ENCODE assay signal across 25 cellular contexts in the genomic region with DNA sequence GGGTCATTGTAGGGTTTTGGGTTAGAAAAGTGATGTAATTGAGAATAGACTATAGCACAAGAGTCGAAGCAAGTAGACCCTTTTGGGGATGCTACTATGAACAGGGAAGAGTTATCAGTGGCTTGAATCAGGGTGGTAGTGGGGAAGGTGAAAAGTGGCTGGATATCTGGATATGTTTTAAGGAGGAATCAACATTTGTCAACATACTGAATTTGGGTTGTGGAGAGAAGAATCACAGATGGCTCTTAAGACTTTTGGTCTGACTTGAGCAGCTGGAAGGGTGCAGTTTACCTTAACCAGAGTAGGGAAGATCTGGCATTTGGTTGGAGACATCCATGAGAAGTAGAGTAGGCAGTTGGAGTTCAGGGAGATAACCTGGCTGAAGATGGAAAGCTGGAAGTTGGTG.
"Had no signal": no experiment of that assay in that cellular context is flagged by ENCODE, and none has a peak within 500 bp of the region (broad histone marks: within the 10 kb centered on the region; RNA-seq: fewer than 3 reads in every experiment).

No MANE protein-coding gene starts in this region.

- DNase-seq: activated CD4-positive, alpha-beta memory T cell treated with anti-CD3 and anti-CD28 coated beads, Interleukin-2, amount 10 ng/mL, durations not matched to agents 7 days and 5 days; activated CD4-positive, alpha-beta T cell treated with anti-CD3 and anti-CD28 coated beads for 4 hours; activated CD4-positive, CD25-positive, alpha-beta regulatory T cell; activated effector memory CD4-positive, alpha-beta T cell treated with anti-CD3 and anti-CD28 coated beads, Interleukin-2, amount 50 U/mL, for 16 hours; activated naive CD4-positive, alpha-beta T cell treated with anti-CD3 and anti-CD28 coated beads, Interleukin-2, amount 50 U/mL, for 16 hours; adrenal gland; brain microvascular endothelial cell; caudate nucleus; dermis blood vessel endothelial cell; effector CD8-positive, alpha-beta T cell; foreskin keratinocyte; hippocampal formation; kidney glomerular epithelial cell; left lung; ovary; spleen; stimulated activated CD4-positive, alpha-beta T cell treated with anti-CD3 and anti-CD28 coated beads, Interleukin-4, amount 100 ng/mL, for 1 hour; stimulated activated naive CD4-positive, alpha-beta T cell; T-helper 17 cell; testis; trophoblast cell had no signal

- H3K27me3 ChIP-seq: adrenal gland, ascending aorta, brain microvascular endothelial cell, foreskin keratinocyte, left lung, neutrophil, ovary, spleen, testis had no signal

- H3K27ac ChIP-seq: adrenal gland, ascending aorta, brain microvascular endothelial cell, foreskin keratinocyte, left lung, neutrophil, ovary, prostate gland, spleen, testis had no signal

- H3K36me3 ChIP-seq: adrenal gland, left lung, neutrophil, ovary, prostate gland had no signal

- H3K9me3 ChIP-seq: adrenal gland, ascending aorta, left lung, neutrophil, ovary, prostate gland, spleen, testis had no signal

- ATAC-seq: foreskin keratinocyte; left lung; natural killer cell treated with Interleukin-12 subunit alpha and Interleukin-12 subunit beta and Interleukin-15 and Interleukin-18, amount 100 ng/mL, for 72 hours; T-helper 17 cell had no signal

- H3K4me1 ChIP-seq: adrenal gland, ascending aorta, foreskin keratinocyte, prostate gland, testis had no signal

- H3K4me3 ChIP-seq: adrenal gland, ascending aorta, left lung, ovary, prostate gland, spleen, testis had no signal
